ENCODE assay signal across 12 cellular contexts in the genomic region with DNA sequence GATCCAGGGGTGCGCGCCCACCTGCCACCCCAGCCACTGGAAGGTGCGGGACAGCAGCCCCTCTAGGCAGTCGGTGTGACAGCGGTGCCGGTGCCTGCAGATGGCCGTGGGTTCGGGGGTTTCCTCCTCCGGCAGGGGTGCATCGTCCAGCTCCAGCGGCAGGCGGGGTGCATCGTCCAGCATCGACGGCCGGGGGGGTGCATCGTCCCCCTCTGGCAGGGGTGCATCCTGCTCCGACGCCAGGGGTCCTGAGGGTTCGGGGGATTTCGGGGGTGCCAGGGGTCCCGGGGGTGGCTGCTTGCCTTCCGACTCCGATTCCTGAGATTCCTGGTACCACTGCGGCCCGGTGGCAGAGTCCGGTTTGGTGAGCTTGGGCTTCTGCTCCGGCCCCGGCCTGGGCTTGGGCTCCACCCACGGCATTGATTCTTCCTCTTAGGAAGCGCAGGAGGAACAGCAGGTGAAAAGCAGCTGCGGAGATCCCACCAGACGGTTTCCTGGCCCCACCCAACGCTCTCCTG.
"Had no signal": no experiment of that assay in that cellular context is flagged by ENCODE, and none has a peak within 500 bp of the region (broad histone marks: within the 10 kb centered on the region; RNA-seq: fewer than 3 reads in every experiment).

No MANE protein-coding gene starts in this region.

- H3K27ac ChIP-seq: esophagus muscularis mucosa, parathyroid adenoma, SK-N-MC, suprapubic skin, VCaP had no signal

- DNase-seq: activated CD4-positive, alpha-beta T cell treated with anti-CD3 and anti-CD28 coated beads, Interleukin-2, amount 50 U/mL, for 48 hours; activated CD8-positive, alpha-beta memory T cell treated with anti-CD3 and anti-CD28 coated beads, Interleukin-2, amount 10 ng/mL, durations not matched to agents 7 days and 5 days; activated naive CD4-positive, alpha-beta T cell treated with anti-CD3 and anti-CD28 coated beads, Interleukin-2, amount 50 U/mL, for 16 hours; activated T-cell treated with anti-CD3 and anti-CD28 coated beads, Interleukin-2, amount 50 U/mL, for 24 hours; mammary epithelial cell; stimulated activated naive B cell treated with anti-CD40 and anti-IgM and Interleukin-4, amounts not matched to agents 10 μg/mL and 1 μg/mL and 100 μg/mL, for 72 hours had no signal

- H3K4me1 ChIP-seq: esophagus muscularis mucosa, parathyroid adenoma, suprapubic skin had no signal

- H3K36me3 ChIP-seq: esophagus muscularis mucosa, suprapubic skin had no signal

- ATAC-seq: activated CD8-positive, alpha-beta memory T cell treated with anti-CD3 and anti-CD28 coated beads, Interleukin-2, amount 10 ng/mL, durations not matched to agents 7 days and 5 days; stimulated activated naive B cell treated with anti-CD40 and anti-IgM and Interleukin-4, amounts not matched to agents 10 μg/mL and 1 μg/mL and 100 μg/mL, for 72 hours had no signal

- H3K4me3 ChIP-seq: esophagus muscularis mucosa, SK-N-MC, suprapubic skin had no signal

- H3K27ac Mint-ChIP-seq: activated CD8-positive, alpha-beta memory T cell treated with anti-CD3 and anti-CD28 coated beads, Interleukin-2, amount 10 ng/mL, durations not matched to agents 7 days and 5 days; activated T-cell treated with anti-CD3 and anti-CD28 coated beads, Interleukin-2, amount 50 U/mL, for 24 hours; stimulated activated naive B cell treated with anti-CD40 and anti-IgM and Interleukin-4, amounts not matched to agents 10 μg/mL and 1 μg/mL and 100 μg/mL, for 72 hours; type B pancreatic cell had no signal

- H3K4me3 Mint-ChIP-seq: activated CD8-positive, alpha-beta memory T cell treated with anti-CD3 and anti-CD28 coated beads, Interleukin-2, amount 10 ng/mL, durations not matched to agents 7 days and 5 days; activated T-cell treated with anti-CD3 and anti-CD28 coated beads, Interleukin-2, amount 50 U/mL, for 24 hours; stimulated activated naive B cell treated with anti-CD40 and anti-IgM and Interleukin-4, amounts not matched to agents 10 μg/mL and 1 μg/mL and 100 μg/mL, for 72 hours; type B pancreatic cell had no signal

- H3K9me3 ChIP-seq: suprapubic skin had no signal

- H3K9me3 Mint-ChIP-seq: activated T-cell treated with anti-CD3 and anti-CD28 coated beads, Interleukin-2, amount 50 U/mL, for 24 hours; type B pancreatic cell had no signal

- H3K27me3 Mint-ChIP-seq: type B pancreatic cell had no signal

- H3K4me1 Mint-ChIP-seq: activated CD8-positive, alpha-beta memory T cell treated with anti-CD3 and anti-CD28 coated beads, Interleukin-2, amount 10 ng/mL, durations not matched to agents 7 days and 5 days; stimulated activated naive B cell treated with anti-CD40 and anti-IgM and Interleukin-4, amounts not matched to agents 10 μg/mL and 1 μg/mL and 100 μg/mL, for 72 hours had no signal

- H3K36me3 Mint-ChIP-seq: activated CD8-positive, alpha-beta memory T cell treated with anti-CD3 and anti-CD28 coated beads, Interleukin-2, amount 10 ng/mL, durations not matched to agents 7 days and 5 days; stimulated activated naive B cell treated with anti-CD40 and anti-IgM and Interleukin-4, amounts not matched to agents 10 μg/mL and 1 μg/mL and 100 μg/mL, for 72 hours; type B pancreatic cell had no signal
